In genomic region chr12:67522222-67522621, GRCh38 we compare ENCODE assay signal across 32 cellular contexts.
"Had no signal": no experiment of that assay in that cellular context is flagged by ENCODE, and none has a peak within 500 bp of the region (broad histone marks: within the 10 kb centered on the region; RNA-seq: fewer than 3 reads in every experiment).

No MANE protein-coding gene starts in this region.

- H3K4me1 Mint-ChIP-seq: activated CD4-positive, alpha-beta T cell treated with anti-CD3 and anti-CD28 coated beads for 36 hours; activated CD8-positive, alpha-beta memory T cell treated with anti-CD3 and anti-CD28 coated beads, Interleukin-2, amount 10 ng/mL, durations not matched to agents 7 days and 5 days; activated naive CD8-positive, alpha-beta T cell treated with anti-CD3 and anti-CD28 coated beads for 36 hours had no signal

- H3K27me3 Mint-ChIP-seq: activated CD4-positive, alpha-beta memory T cell treated with anti-CD3 and anti-CD28 coated beads for 36 hours; activated CD4-positive, alpha-beta T cell treated with anti-CD3 and anti-CD28 coated beads for 36 hours; activated CD8-positive, alpha-beta memory T cell treated with anti-CD3 and anti-CD28 coated beads, Interleukin-2, amount 10 ng/mL, durations not matched to agents 7 days and 5 days; activated naive CD4-positive, alpha-beta T cell treated with anti-CD3 and anti-CD28 coated beads, Interleukin-2, amount 50 U/mL, for 24 hours; activated naive CD8-positive, alpha-beta T cell treated with anti-CD3 and anti-CD28 coated beads for 36 hours; activated naive CD8-positive, alpha-beta T cell treated with anti-CD3 and anti-CD28 coated beads, Interleukin-2, amount 50 U/mL, for 24 hours; effector memory CD8-positive, alpha-beta T cell had no signal

- H3K27ac ChIP-seq: adrenal gland, body of pancreas, esophagus muscularis mucosa, foreskin keratinocyte, gastrocnemius medialis had no signal

- H3K27ac Mint-ChIP-seq: activated CD4-positive, alpha-beta memory T cell treated with anti-CD3 and anti-CD28 coated beads for 36 hours; activated CD4-positive, alpha-beta T cell treated with anti-CD3 and anti-CD28 coated beads for 36 hours; activated CD4-positive, alpha-beta T cell treated with anti-CD3 and anti-CD28 coated beads, Interleukin-2, amount 10 ng/mL, durations not matched to agents 24 days and 14 days; activated CD8-positive, alpha-beta memory T cell treated with anti-CD3 and anti-CD28 coated beads, Interleukin-2, amount 10 ng/mL, durations not matched to agents 7 days and 5 days; activated CD8-positive, alpha-beta T cell treated with anti-CD3 and anti-CD28 coated beads, Interleukin-2, amount 10 ng/mL, durations not matched to agents 7 days and 5 days; activated naive CD4-positive, alpha-beta T cell treated with anti-CD3 and anti-CD28 coated beads for 36 hours; activated naive CD4-positive, alpha-beta T cell treated with anti-CD3 and anti-CD28 coated beads, Interleukin-2, amount 50 U/mL, for 24 hours; activated naive CD8-positive, alpha-beta T cell treated with anti-CD3 and anti-CD28 coated beads for 36 hours; activated naive CD8-positive, alpha-beta T cell treated with anti-CD3 and anti-CD28 coated beads, Interleukin-2, amount 50 U/mL, for 24 hours; activated T-helper 1 cell treated with anti-CD3 and anti-CD28 coated beads, Interleukin-12 subunit alpha, Interleukin-12 subunit beta, Interleukin-2, Interleukin-4 antibody, amounts not matched to agents 30 ng/mL and 10 ng/mL and 1 ng/mL, durations not matched to agents 14 hours and 24 hours and 36 hours; activated T-helper 2 cell treated with anti-CD3 and anti-CD28 coated beads, Interferon-gamma antibody, Interleukin-2, Interleukin-4, amounts not matched to agents 10 μg/mL and 5 μg/mL and 100 μg/mL, durations not matched to agents 14 hours and 24 hours and 36 hours; effector memory CD8-positive, alpha-beta T cell had no signal

- ATAC-seq: activated CD4-positive, alpha-beta T cell treated with anti-CD3 and anti-CD28 coated beads for 36 hours; activated CD8-positive, alpha-beta memory T cell treated with anti-CD3 and anti-CD28 coated beads, Interleukin-2, amount 10 ng/mL, durations not matched to agents 7 days and 5 days; activated CD8-positive, alpha-beta T cell treated with anti-CD3 and anti-CD28 coated beads, Interleukin-2, amount 10 ng/mL, durations not matched to agents 7 days and 5 days; activated naive CD8-positive, alpha-beta T cell treated with anti-CD3 and anti-CD28 coated beads, Interleukin-2, amount 50 U/mL, for 24 hours; body of pancreas; effector memory CD8-positive, alpha-beta T cell; foreskin keratinocyte; gastrocnemius medialis had no signal

- H3K9me3 Mint-ChIP-seq: activated CD4-positive, alpha-beta memory T cell treated with anti-CD3 and anti-CD28 coated beads for 36 hours; activated naive CD4-positive, alpha-beta T cell treated with anti-CD3 and anti-CD28 coated beads for 36 hours; activated naive CD4-positive, alpha-beta T cell treated with anti-CD3 and anti-CD28 coated beads, Interleukin-2, amount 50 U/mL, for 24 hours; activated naive CD8-positive, alpha-beta T cell treated with anti-CD3 and anti-CD28 coated beads for 36 hours; activated naive CD8-positive, alpha-beta T cell treated with anti-CD3 and anti-CD28 coated beads, Interleukin-2, amount 50 U/mL, for 24 hours; activated T-helper 1 cell treated with anti-CD3 and anti-CD28 coated beads, Interleukin-12 subunit alpha, Interleukin-12 subunit beta, Interleukin-2, Interleukin-4 antibody, amounts not matched to agents 30 ng/mL and 10 ng/mL and 1 ng/mL, durations not matched to agents 14 hours and 24 hours and 36 hours; activated T-helper 2 cell treated with anti-CD3 and anti-CD28 coated beads, Interferon-gamma antibody, Interleukin-2, Interleukin-4, amounts not matched to agents 10 μg/mL and 5 μg/mL and 100 μg/mL, durations not matched to agents 14 hours and 24 hours and 36 hours; effector memory CD8-positive, alpha-beta T cell had no signal

- H3K9me3 ChIP-seq: adrenal gland, body of pancreas, esophagus muscularis mucosa, gastrocnemius medialis had no signal

- H3K36me3 Mint-ChIP-seq: activated CD4-positive, alpha-beta memory T cell treated with anti-CD3 and anti-CD28 coated beads for 36 hours; activated CD8-positive, alpha-beta memory T cell treated with anti-CD3 and anti-CD28 coated beads, Interleukin-2, amount 10 ng/mL, durations not matched to agents 7 days and 5 days; activated naive CD4-positive, alpha-beta T cell treated with anti-CD3 and anti-CD28 coated beads, Interleukin-2, amount 50 U/mL, for 24 hours; activated naive CD8-positive, alpha-beta T cell treated with anti-CD3 and anti-CD28 coated beads for 36 hours had no signal

- H3K4me1 ChIP-seq: adrenal gland had no signal

- H3K4me3 ChIP-seq: adrenal gland, body of pancreas, esophagus muscularis mucosa, gastrocnemius medialis had no signal

- H3K4me3 Mint-ChIP-seq: activated CD4-positive, alpha-beta memory T cell treated with anti-CD3 and anti-CD28 coated beads for 36 hours; activated CD4-positive, alpha-beta T cell treated with anti-CD3 and anti-CD28 coated beads for 36 hours; activated CD4-positive, alpha-beta T cell treated with anti-CD3 and anti-CD28 coated beads, Interleukin-2, amount 10 ng/mL, durations not matched to agents 24 days and 14 days; activated CD8-positive, alpha-beta memory T cell treated with anti-CD3 and anti-CD28 coated beads, Interleukin-2, amount 10 ng/mL, durations not matched to agents 7 days and 5 days; activated CD8-positive, alpha-beta T cell treated with anti-CD3 and anti-CD28 coated beads, Interleukin-2, amount 10 ng/mL, durations not matched to agents 7 days and 5 days; activated naive CD4-positive, alpha-beta T cell treated with anti-CD3 and anti-CD28 coated beads for 36 hours; activated naive CD4-positive, alpha-beta T cell treated with anti-CD3 and anti-CD28 coated beads, Interleukin-2, amount 50 U/mL, for 24 hours; activated naive CD8-positive, alpha-beta T cell treated with anti-CD3 and anti-CD28 coated beads for 36 hours; activated naive CD8-positive, alpha-beta T cell treated with anti-CD3 and anti-CD28 coated beads, Interleukin-2, amount 50 U/mL, for 24 hours; activated T-helper 1 cell treated with anti-CD3 and anti-CD28 coated beads, Interleukin-12 subunit alpha, Interleukin-12 subunit beta, Interleukin-2, Interleukin-4 antibody, amounts not matched to agents 30 ng/mL and 10 ng/mL and 1 ng/mL, durations not matched to agents 14 hours and 24 hours and 36 hours; effector memory CD8-positive, alpha-beta T cell had no signal

- H3K27me3 ChIP-seq: adrenal gland, body of pancreas, esophagus muscularis mucosa, gastrocnemius medialis had no signal

- DNase-seq: activated CD4-positive, alpha-beta memory T cell treated with anti-CD3 and anti-CD28 coated beads for 36 hours; activated CD4-positive, alpha-beta T cell treated with anti-CD3 and anti-CD28 coated beads for 36 hours; activated CD4-positive, alpha-beta T cell treated with anti-CD3 and anti-CD28 coated beads, Interleukin-2, amount 10 ng/mL, durations not matched to agents 24 days and 14 days; activated CD4-positive, CD25-positive, alpha-beta regulatory T cell; activated CD4-positive, CD25-positive, alpha-beta regulatory T cell treated with anti-CD3 and anti-CD28 coated beads, Interleukin-2, amount 50 U/mL, for 72 hours; activated CD8-positive, alpha-beta memory T cell treated with anti-CD3 and anti-CD28 coated beads, Interleukin-2, amount 10 ng/mL, durations not matched to agents 7 days and 5 days; activated CD8-positive, alpha-beta memory T cell treated with anti-CD3 and anti-CD28 coated beads, Interleukin-2, amount 50 U/mL, for 4 hours; activated CD8-positive, alpha-beta T cell treated with anti-CD3 and anti-CD28 coated beads, Interleukin-2, amount 10 ng/mL, durations not matched to agents 7 days and 5 days; activated effector memory CD4-positive, alpha-beta T cell treated with anti-CD3 and anti-CD28 coated beads, Interleukin-2, amount 50 U/mL, for 16 hours; activated naive CD4-positive, alpha-beta T cell treated with anti-CD3 and anti-CD28 coated beads for 36 hours; activated naive CD8-positive, alpha-beta T cell treated with anti-CD3 and anti-CD28 coated beads for 36 hours; activated naive CD8-positive, alpha-beta T cell treated with anti-CD3 and anti-CD28 coated beads, Interleukin-2, amount 50 U/mL, for 24 hours; activated T-cell treated with anti-CD3 and anti-CD28 coated beads, Interleukin-2, amount 50 U/mL, for 1 hour; activated T-cell treated with anti-CD3 and anti-CD28 coated beads, Interleukin-2, amount 50 U/mL, for 48 hours; adrenal gland; amygdala; aorta; body of pancreas; caudate nucleus; cortex of kidney; dermis blood vessel endothelial cell; effector CD4-positive, alpha-beta T cell; effector memory CD8-positive, alpha-beta T cell; erythroblast; foreskin keratinocyte; gastrocnemius medialis; glutamatergic neuron; T-helper 2 cell had no signal

- H3K36me3 ChIP-seq: adrenal gland, esophagus muscularis mucosa, gastrocnemius medialis had no signal
